In the genomic region with DNA sequence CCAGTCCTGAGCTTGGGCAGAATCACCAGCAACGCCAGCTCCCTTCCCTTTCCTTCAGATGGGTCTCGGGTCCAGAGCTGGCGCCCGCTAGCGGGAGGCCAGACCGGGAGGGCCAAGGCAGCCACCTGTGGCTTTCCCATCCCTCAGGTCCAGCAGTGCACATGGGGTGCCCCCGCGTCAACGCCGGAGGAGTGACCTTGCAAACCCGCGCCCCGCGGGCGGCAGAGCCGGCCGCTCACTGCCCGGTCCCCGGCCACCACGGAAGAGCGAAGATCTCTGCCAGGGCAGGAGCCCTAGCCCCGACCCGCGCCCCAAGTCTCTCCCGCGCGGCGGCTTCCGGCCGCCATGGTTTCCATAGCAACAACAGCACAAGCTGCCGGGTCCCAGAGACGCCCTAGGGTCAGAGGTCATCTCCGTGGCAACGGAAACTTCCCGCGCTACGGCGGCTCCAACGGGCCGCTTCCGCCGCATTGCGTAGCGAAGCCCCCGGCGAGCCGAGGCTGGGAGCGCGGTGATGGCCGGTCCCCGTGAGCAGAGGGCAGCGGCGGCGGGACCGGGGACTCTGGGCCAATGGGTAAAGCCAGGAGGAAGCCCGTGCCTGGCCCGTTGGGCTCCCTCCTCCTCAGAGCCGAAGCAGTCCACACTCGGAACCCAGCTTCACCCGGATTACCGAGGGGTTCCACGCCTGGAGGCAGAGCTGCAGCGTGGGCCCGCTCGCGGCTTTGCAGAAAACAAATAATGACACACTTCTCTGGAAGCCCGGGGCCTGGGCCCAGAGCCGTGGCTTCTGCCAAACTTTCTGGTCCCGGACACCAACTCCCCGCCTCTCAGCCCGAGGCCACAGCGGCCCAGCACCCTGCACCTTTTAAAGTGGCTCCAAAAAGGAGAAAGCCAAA, we compare ENCODE assay signal across 8 cellular contexts. TPM values are rescaled to one million over a fixed set of nuclear protein-coding genes. Genes with fewer than 3 reads are reported as not detected.
DNase-seq lines count a peak whose midpoint lies in the region; ATAC-seq and TF ChIP-seq lines count a peak whose summit lies in the region.

No MANE protein-coding gene starts in this region.

- H3K27ac ChIP-seq in body of pancreas (peak overlapping the region; percentile 55 to 88 (median 76)), iPS DF 6.9 (ENCODE audit: low read length) (no peak overlapping the region), PC-9 (no peak overlapping the region)

- DNase-seq in GM03348 (ENCODE audit: low spot score) (peak; percentile 88), HAP-1 (ENCODE audit: low spot score in 2 of 2) (peak; percentile 53 to 90), NCI-H1105 (lab: John Stamatoyannopoulos, UW) (peak; percentile 79), T1000 (lab: John Stamatoyannopoulos, UW) (peak; percentile 65), body of pancreas (peak; percentile 94 to 97 (median 97)), iPS DF 6.9 (ENCODE audit: low read depth, low spot score) (peak; percentile 89), sciatic nerve (ENCODE audit: low spot score) (peak; percentile 99), PC-9 (no peak)

- H3K4me3 ChIP-seq in HAP-1: peak overlapping the region; percentile 45
- H3K4me3 ChIP-seq in body of pancreas: peak overlapping the region; percentile 61 to 92
- peak overlapping the region; percentile 82; the same call in 1 of the 2 replicates for H3K4me3 ChIP-seq in iPS DF 6.9 (ENCODE audit: low read length)
- no peak overlapping the region for H3K4me3 ChIP-seq in PC-9

- no peaks in the 10 kb centered on the region for H3K79me2 ChIP-seq in PC-9 (ENCODE audit: low read depth)

- H3K27me3 ChIP-seq in HAP-1 (ENCODE audit: low read depth) (peaks cover 28% of the 10 kb centered on the region), body of pancreas (no peaks in the 10 kb centered on the region), iPS DF 6.9 (ENCODE audit: control insufficient read depth, insufficient read depth, low read length) (peaks cover 2% of the 10 kb centered on the region; the same call in 1 of the 2 replicates), PC-9 (ENCODE audit: insufficient read depth, low read depth) (peaks cover 96% of the 10 kb centered on the region)

- POLR2A ChIA-PET in PC-9 (lab: Charles Lee; ENCODE audit: unreplicated experiment): no interaction called here

- H3F3A ChIP-seq in PC-9 (ENCODE audit: insufficient read depth, low read depth): no peaks in the 10 kb centered on the region

- ATAC-seq in body of pancreas (peak; percentile 96), sciatic nerve (peak; percentile 98)

- H2AFZ ChIP-seq in PC-9: no peak overlapping the region

- BruUV-seq in PC-9 (replicated peaks; lab: Mats Ljungman, UMichigan): no TSS peak

- in situ Hi-C loops in HAP-1 (cut with MboI; ENCODE audit: low sequenced_read_pairs): no loop called here

- intact Hi-C loops in body of pancreas (cut with DNase I): no loop called here
- intact Hi-C loops in sciatic nerve (cut with DNase I): no loop called here
- intact Hi-C loops in PC-9 (cut with micrococcal nuclease; ENCODE audit: unreplicated experiment): no loop called here

- H4K20me1 ChIP-seq in PC-9 (ENCODE audit: insufficient read depth): no peaks in the 10 kb centered on the region

- CTCF ChIA-PET in PC-9 (lab: Charles Lee): no interaction called here

- peak; percentile 23 to 79 (median 79) for TF ChIP-seq POLR2A in body of pancreas (IDR thresholded peaks at IDR 0.05)

- TF ChIP-seq CTCF in body of pancreas (IDR thresholded peaks at IDR 0.05): peak in 5 of 7 experiments; percentile 27 to 38 (median 35)
- TF ChIP-seq CTCF in PC-9 (conservative IDR thresholded peaks at IDR 0.05): no peak

- H3K9me3 ChIP-seq in HAP-1: no peaks in the 10 kb centered on the region
- no peaks in the 10 kb centered on the region for H3K9me3 ChIP-seq in body of pancreas
- H3K9me3 ChIP-seq in iPS DF 6.9 (ENCODE audit: control insufficient read depth, insufficient read depth, low read length): no peaks in the 10 kb centered on the region
- H3K9me3 ChIP-seq in PC-9 (ENCODE audit: insufficient read depth, low read depth): no peaks in the 10 kb centered on the region

- H3K36me3 ChIP-seq in HAP-1 (replicated peaks) (no peaks in the 10 kb centered on the region), body of pancreas (replicated peaks in 1 of 2; ENCODE audit: insufficient read depth in 1 of 2, low read depth in 2 of 2) (no peaks in the 10 kb centered on the region), iPS DF 6.9 (ENCODE audit: control insufficient read depth, insufficient read depth, low read length) (no peaks in the 10 kb centered on the region), PC-9 (ENCODE audit: low read depth) (no peaks in the 10 kb centered on the region)

- H3K4me1 ChIP-seq in HAP-1: no peaks in the 10 kb centered on the region; the same call in 1 of the 2 replicates
- peaks cover 15% of the 10 kb centered on the region for H3K4me1 ChIP-seq in body of pancreas
- H3K4me1 ChIP-seq in iPS DF 6.9 (ENCODE audit: control insufficient read depth, insufficient read depth, low read length): no peaks in the 10 kb centered on the region; the same call in 1 of the 2 replicates
- no peaks in the 10 kb centered on the region for H3K4me1 ChIP-seq in PC-9 (replicated peaks; ENCODE audit: insufficient read depth)

- 0% methylated on average over 13 to 69 of the region's 72 CpGs for WGBS in body of pancreas, 2 donors
- WGBS in iPS DF 6.9 (ENCODE audit: insufficient coverage, insufficient read length): no CpG with 5 or more reads among the region's 72 CpGs

- no peak overlapping the region for H3K4me2 ChIP-seq in PC-9

- H3K9me2 ChIP-seq in PC-9 (ENCODE audit: insufficient read depth): no peaks in the 10 kb centered on the region

RNA-seq across cellular contexts. Expression of a gene that starts 7.4 kb away (rescaled TPM):
- total RNA-seq in body of pancreas: under 1 TPM; under 0.01 to 0.52 TPM
- total RNA-seq in sciatic nerve: 1.4 TPM
- not detected in 2 replicates for total RNA-seq in PC-9 (2021)

Comparison
In these comparisons a context has a peak if more than half of its experiments do, and no peak if none do; other contexts are left out.
1. DNase-seq: peak in GM03348 (single experiment), HAP-1 (2 of 2), NCI-H1105 (single experiment), T1000 (single experiment), body of pancreas (4 of 4), iPS DF 6.9 (single experiment) and sciatic nerve (single experiment); none in PC-9 (0 of 2).
2. H3K27ac ChIP-seq: peak in body of pancreas (4 of 4); none in iPS DF 6.9 (single experiment) and PC-9 (single experiment).